Comparison of ENCODE assay signal across 1 cellular context in the genomic region with DNA sequence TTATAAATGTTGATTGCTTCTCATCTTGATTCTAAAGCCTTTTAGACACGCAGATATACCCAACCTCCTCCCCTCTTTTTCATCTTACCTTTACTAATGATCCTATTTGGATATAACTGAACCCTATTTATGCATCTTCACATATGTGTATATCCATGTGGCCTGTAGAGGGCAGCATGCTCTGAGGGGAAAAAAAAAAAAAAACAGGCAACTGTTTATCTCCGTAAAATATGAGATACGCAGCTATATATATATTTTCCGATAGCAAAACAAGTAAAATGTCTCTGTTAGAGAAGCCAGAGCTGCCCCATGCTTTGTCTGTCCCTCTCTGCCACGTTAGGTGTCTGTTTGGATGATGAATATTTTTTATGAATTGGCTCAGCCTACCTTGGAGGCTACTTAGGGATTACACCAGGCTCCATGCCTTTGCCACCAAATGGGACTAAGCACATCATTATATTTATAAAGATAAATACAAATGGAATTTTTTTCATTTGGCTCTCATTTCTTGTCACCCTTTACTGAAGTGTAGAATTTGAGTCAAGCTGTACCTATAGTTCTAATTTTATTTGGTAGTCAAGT.
TF ChIP-seq lines count a peak whose summit lies in the region.

No MANE protein-coding gene starts in this region.

TF ChIP-seq in HCT116, 20 proteins besides CTCF, POLR2A, EP300 and RAD21 (continued from another document):
- TF ChIP-seq, protein P1, sequence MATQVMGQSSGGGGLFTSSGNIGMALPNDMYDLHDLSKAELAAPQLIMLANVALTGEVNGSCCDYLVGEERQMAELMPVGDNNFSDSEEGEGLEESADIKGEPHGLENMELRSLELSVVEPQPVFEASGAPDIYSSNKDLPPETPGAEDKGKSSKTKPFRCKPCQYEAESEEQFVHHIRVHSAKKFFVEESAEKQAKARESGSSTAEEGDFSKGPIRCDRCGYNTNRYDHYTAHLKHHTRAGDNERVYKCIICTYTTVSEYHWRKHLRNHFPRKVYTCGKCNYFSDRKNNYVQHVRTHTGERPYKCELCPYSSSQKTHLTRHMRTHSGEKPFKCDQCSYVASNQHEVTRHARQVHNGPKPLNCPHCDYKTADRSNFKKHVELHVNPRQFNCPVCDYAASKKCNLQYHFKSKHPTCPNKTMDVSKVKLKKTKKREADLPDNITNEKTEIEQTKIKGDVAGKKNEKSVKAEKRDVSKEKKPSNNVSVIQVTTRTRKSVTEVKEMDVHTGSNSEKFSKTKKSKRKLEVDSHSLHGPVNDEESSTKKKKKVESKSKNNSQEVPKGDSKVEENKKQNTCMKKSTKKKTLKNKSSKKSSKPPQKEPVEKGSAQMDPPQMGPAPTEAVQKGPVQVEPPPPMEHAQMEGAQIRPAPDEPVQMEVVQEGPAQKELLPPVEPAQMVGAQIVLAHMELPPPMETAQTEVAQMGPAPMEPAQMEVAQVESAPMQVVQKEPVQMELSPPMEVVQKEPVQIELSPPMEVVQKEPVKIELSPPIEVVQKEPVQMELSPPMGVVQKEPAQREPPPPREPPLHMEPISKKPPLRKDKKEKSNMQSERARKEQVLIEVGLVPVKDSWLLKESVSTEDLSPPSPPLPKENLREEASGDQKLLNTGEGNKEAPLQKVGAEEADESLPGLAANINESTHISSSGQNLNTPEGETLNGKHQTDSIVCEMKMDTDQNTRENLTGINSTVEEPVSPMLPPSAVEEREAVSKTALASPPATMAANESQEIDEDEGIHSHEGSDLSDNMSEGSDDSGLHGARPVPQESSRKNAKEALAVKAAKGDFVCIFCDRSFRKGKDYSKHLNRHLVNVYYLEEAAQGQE (IDR thresholded peaks at IDR 0.05; ENCODE audit: low read depth): no peak
- no peak for TF ChIP-seq EGR1 (IDR thresholded peaks at IDR 0.05; ENCODE audit: low read depth)
- no peak for TF ChIP-seq SP1 (IDR thresholded peaks at IDR 0.05; ENCODE audit: low read depth)
- no peak for TF ChIP-seq CBX3 (IDR thresholded peaks at IDR 0.05; ENCODE audit: low read depth)
- TF ChIP-seq, protein P2, sequence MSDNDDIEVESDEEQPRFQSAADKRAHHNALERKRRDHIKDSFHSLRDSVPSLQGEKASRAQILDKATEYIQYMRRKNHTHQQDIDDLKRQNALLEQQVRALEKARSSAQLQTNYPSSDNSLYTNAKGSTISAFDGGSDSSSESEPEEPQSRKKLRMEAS (IDR thresholded peaks at IDR 0.05): no peak
- TF ChIP-seq TCF7L2 (IDR thresholded peaks at IDR 0.05; ENCODE audit: borderline replicate concordance, extremely low read depth, insufficient read depth, insufficient read length): no peak
- TF ChIP-seq POLR2AphosphoS5 (IDR thresholded peaks at IDR 0.05; ENCODE audit: low read depth, low read length): no peak
- TF ChIP-seq, protein P3, sequence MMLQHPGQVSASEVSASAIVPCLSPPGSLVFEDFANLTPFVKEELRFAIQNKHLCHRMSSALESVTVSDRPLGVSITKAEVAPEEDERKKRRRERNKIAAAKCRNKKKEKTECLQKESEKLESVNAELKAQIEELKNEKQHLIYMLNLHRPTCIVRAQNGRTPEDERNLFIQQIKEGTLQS (IDR thresholded peaks at IDR 0.05): no peak
- TF ChIP-seq EZH2 (IDR thresholded peaks at IDR 0.05): no peak
- no peak for TF ChIP-seq ELF1 (IDR thresholded peaks at IDR 0.05; ENCODE audit: borderline replicate concordance, low read depth)
